In genomic region chr2:33135645-33136044, GRCh38 we compare ENCODE assay signal across 14 cellular contexts.
A peak's percentile ranks its signal among the peaks of the same experiment; 100 is the strongest.
DNase-seq lines count a peak whose midpoint lies in the region; ATAC-seq and TF ChIP-seq lines count a peak whose summit lies in the region.
"Had no signal": no experiment of that assay in that cellular context is flagged by ENCODE, and none has a peak within 500 bp of the region (broad histone marks: within the 10 kb centered on the region; RNA-seq: fewer than 3 reads in every experiment).

No MANE protein-coding gene starts in this region.

- no peak overlapping the region for H2AFZ ChIP-seq in GM23338

- H3K27ac Mint-ChIP-seq in GM23338, result no peak overlapping the region
- H3K27ac Mint-ChIP-seq: activated naive CD8-positive, alpha-beta T cell treated with anti-CD3 and anti-CD28 coated beads, Interleukin-2, amount 10 ng/mL, durations not matched to agents 7 days and 5 days; H9; naive B cell had no signal

- no peaks in the 10 kb centered on the region for H4K20me1 ChIP-seq in GM23338 (replicated peaks; ENCODE audit: insufficient read depth)

- no peaks in the 10 kb centered on the region for H3K9me2 ChIP-seq in GM23338 (ENCODE audit: insufficient read depth)

- no peak overlapping the region for H3K4me3 Mint-ChIP-seq in GM23338
- H3K4me3 Mint-ChIP-seq: activated naive CD8-positive, alpha-beta T cell treated with anti-CD3 and anti-CD28 coated beads, Interleukin-2, amount 10 ng/mL, durations not matched to agents 7 days and 5 days; H9; naive B cell had no signal

- no peaks in the 10 kb centered on the region for H3K79me2 ChIP-seq in GM23338 (replicated peaks; ENCODE audit: insufficient read depth)

- no peaks in the 10 kb centered on the region for H3K36me3 Mint-ChIP-seq in GM23338 (ENCODE audit: low read depth)
- H3K36me3 Mint-ChIP-seq: activated naive CD8-positive, alpha-beta T cell treated with anti-CD3 and anti-CD28 coated beads, Interleukin-2, amount 10 ng/mL, durations not matched to agents 7 days and 5 days; naive B cell had no signal

- no peaks in the 10 kb centered on the region for H3K36me3 ChIP-seq in GM23338 (ENCODE audit: insufficient read depth)
- H3K36me3 ChIP-seq: SJSA1 had no signal

- CTCF ChIA-PET in AG04449 (lab: Yijun Ruan, JAX), result interaction anchor here (3.3 kb wide), 1 partner anchor 101 kb away, joined by 14 read pairs; no protein-coding TSS in a partner anchor

- H3K4me1 ChIP-seq in GM23338 (ENCODE audit: insufficient read depth), result peaks cover 8% of the 10 kb centered on the region; the same call in 1 of the 2 replicates

- no peaks in the 10 kb centered on the region for H3F3A ChIP-seq in GM23338 (replicated peaks; ENCODE audit: low read depth)

- H3K27me3 Mint-ChIP-seq in GM23338 (ENCODE audit: insufficient read depth, low read depth, poor library complexity), result peaks cover 3% of the 10 kb centered on the region

- H3K27ac ChIP-seq in VCaP, result peak overlapping the region; percentile 54
- H3K27ac ChIP-seq in GM23338 (ENCODE audit: low read depth), result no peak overlapping the region
- H3K27ac ChIP-seq: SJSA1 had no signal

- no peak for TF ChIP-seq CTCF in AG04449 (IDR thresholded peaks at IDR 0.05; ENCODE audit: insufficient read depth, low read length, missing control alignments)
- TF ChIP-seq CTCF in VCaP (conservative IDR thresholded peaks at IDR 0.05), result no peak
- TF ChIP-seq CTCF in fibroblast of mammary gland (conservative IDR thresholded peaks at IDR 0.05; ENCODE audit: control insufficient read depth, insufficient read depth, low read depth, low read length), result no peak
- no peak for TF ChIP-seq CTCF in GM23338 (conservative IDR thresholded peaks at IDR 0.05; ENCODE audit: low read depth in 2 of 2)
- TF ChIP-seq CTCF in GM20000 (IDR thresholded peaks at IDR 0.05; ENCODE audit: extremely low read depth, missing control alignments), result no peak

- DNase-seq in AG04449 (ENCODE audit: low read depth, low spot score) (no peak), fibroblast of mammary gland (ENCODE audit: low read depth) (peak; percentile 50), pons (ENCODE audit: low spot score) (peak; percentile 4), NCI-H1092 treated with DMSO at 0.1 percent for 48 hours (lab: John Stamatoyannopoulos, UW) (no peak), GM23338 (ENCODE audit: low spot score) (no peak), GM20000 (ENCODE audit: low spot score) (no peak), inferior parietal cortex (ENCODE audit: extremely low spot score) (no peak)
- DNase-seq: activated naive CD8-positive, alpha-beta T cell treated with anti-CD3 and anti-CD28 coated beads, Interleukin-2, amount 10 ng/mL, durations not matched to agents 7 days and 5 days; H9; naive B cell; NCI-H524 had no signal

- H3K4me2 ChIP-seq in GM23338, result no peak overlapping the region

- H3K27me3 ChIP-seq in GM23338 (ENCODE audit: insufficient read depth), result no peaks in the 10 kb centered on the region

- peak overlapping the region; percentile 83 for H3K4me3 ChIP-seq in AG04449 (ENCODE audit: low read depth, low read length)
- peak overlapping the region; percentile 90 for H3K4me3 ChIP-seq in fibroblast of mammary gland (ENCODE audit: control insufficient read depth, low read depth, low read length)
- no peak overlapping the region for H3K4me3 ChIP-seq in GM23338
- H3K4me3 ChIP-seq: GM12878, SJSA1 had no signal

- POLR2A ChIA-PET in AG04449 (lab: Yijun Ruan, JAX), result interaction anchor here (0.5 kb wide), 1 partner anchor 40 kb away, joined by 3 read pairs; no protein-coding TSS in a partner anchor

- H3K9me3 Mint-ChIP-seq in GM23338, result no peaks in the 10 kb centered on the region
- H3K9me3 Mint-ChIP-seq: activated naive CD8-positive, alpha-beta T cell treated with anti-CD3 and anti-CD28 coated beads, Interleukin-2, amount 10 ng/mL, durations not matched to agents 7 days and 5 days; H9 had no signal

- peaks cover 17% of the 10 kb centered on the region for H3K4me1 Mint-ChIP-seq in GM23338
- H3K4me1 Mint-ChIP-seq: naive B cell had no signal

- no peak for ATAC-seq in GM23338
- ATAC-seq: GM12878 had no signal

TF ChIP-seq in GM23338, 12 proteins besides CTCF, POLR2A, EP300 and RAD21 (continues in another document):
- TF ChIP-seq EZH2phosphoT487 (IDR thresholded peaks at IDR 0.05; ENCODE audit: unreplicated experiment) (no peak), REST (IDR thresholded peaks at IDR 0.05; ENCODE audit: unreplicated experiment) (no peak), ZNF462 (CRISPR knock-in tag; IDR thresholded peaks at IDR 0.05) (no peak)

Comparison
In these comparisons a context has a peak if more than half of its experiments do, and no peak if none do; other contexts are left out.
1. DNase-seq: peak in fibroblast of mammary gland (single experiment) and pons (single experiment); none in AG04449 (single experiment), NCI-H1092 treated with DMSO at 0.1 percent for 48 hours (single experiment), GM23338 (single experiment), GM20000 (single experiment) and inferior parietal cortex (single experiment).